ENCODE assay signal across 10 cellular contexts in genomic region chr2:23924589-23925359, GRCh38. TPM values are rescaled to one million over a fixed set of nuclear protein-coding genes. Genes with fewer than 3 reads are reported as not detected.
DNase-seq lines count a peak whose midpoint lies in the region; ATAC-seq and TF ChIP-seq lines count a peak whose summit lies in the region.
"Had no signal": no experiment of that assay in that cellular context is flagged by ENCODE, and none has a peak within 500 bp of the region (broad histone marks: within the 10 kb centered on the region; RNA-seq: fewer than 3 reads in every experiment).

No MANE protein-coding gene starts in this region.

- no peaks in the 10 kb centered on the region for H3F3A ChIP-seq in Loucy (ENCODE audit: low read depth)

- no peak overlapping the region for H2AFZ ChIP-seq in Loucy (ENCODE audit: low read length)

- H3K4me1 Mint-ChIP-seq in Caco-2 (ENCODE audit: low read depth, unreplicated experiment): peaks cover 27% of the 10 kb centered on the region

- no peaks in the 10 kb centered on the region for H3K9me3 Mint-ChIP-seq in Caco-2 (ENCODE audit: unreplicated experiment)

- DNase-seq in Caco-2 (no peak), GM13977 (ENCODE audit: low spot score) (no peak), SIG-M5 (lab: John Stamatoyannopoulos, UW) (no peak), NCI-H774 (lab: John Stamatoyannopoulos, UW) (no peak)
- DNase-seq: caudate nucleus; stimulated activated CD4-positive, alpha-beta T cell treated with anti-CD3 and anti-CD28 coated beads, Interleukin-4, amount 100 ng/mL, for 1 hour had no signal

- intact Hi-C loops in Caco-2 (cut with micrococcal nuclease; ENCODE audit: unreplicated experiment): loop anchor here (1.0 to 10.0 kb wide), 4 partner anchors 8 to 440 kb away; partner anchors contain the start of gene ITSN2

- POLR2A ChIA-PET in Caco-2 (lab: Charles Lee): interaction anchor here (1.8 to 3.6 kb wide), 2 partner anchors 152 to 160 kb away, joined by 5 to 39 read pairs; partner anchors contain the start of gene TP53I3

- no peaks in the 10 kb centered on the region for H3K36me3 Mint-ChIP-seq in Caco-2 (ENCODE audit: insufficient read depth, unreplicated experiment)

- peaks cover 9% of the 10 kb centered on the region for H3K4me1 ChIP-seq in Caco-2
- H3K4me1 ChIP-seq in Loucy (ENCODE audit: insufficient read depth, low read length, poor library complexity, severe bottlenecking): peaks cover 64% of the 10 kb centered on the region
- peaks cover 20 to 23% of the 10 kb centered on the region in 2 donors for H3K4me1 ChIP-seq in duodenal mucosa (ENCODE audit: control insufficient read depth in 1 of 2, insufficient read depth in 2 of 2, low read length in 2 of 2)
- H3K4me1 ChIP-seq in neutrophil (ENCODE audit: control insufficient read depth in 1 of 2, insufficient read depth in 1 of 2, low read depth in 1 of 2, low read length in 1 of 2): peaks cover 27% of the 10 kb centered on the region in 2 experiments

- CTCF ChIA-PET in Caco-2 (lab: Charles Lee): interaction anchor here (1.0 to 3.7 kb wide), 4 partner anchors 100 to 159 kb away, joined by 3 to 64 read pairs (median 20); partner anchors contain the start of gene TP53I3

- H3K36me3 ChIP-seq in Caco-2 (ENCODE audit: control insufficient read depth, insufficient read depth, low read length) (no peaks in the 10 kb centered on the region), Loucy (ENCODE audit: insufficient read depth, low read length) (no peaks in the 10 kb centered on the region), duodenal mucosa (ENCODE audit: control insufficient read depth in 1 of 2, insufficient read depth in 2 of 2, low read length in 2 of 2) (no peaks in the 10 kb centered on the region), neutrophil (no peaks in the 10 kb centered on the region)

- no TSS peak for BruUV-seq in Caco-2 (replicated peaks; lab: Mats Ljungman, UMichigan)

- TF ChIP-seq CTCF in Caco-2 (IDR thresholded peaks at IDR 0.05; ENCODE audit: insufficient read depth in 1 of 2, low read depth in 1 of 2, low read length in 1 of 2, severe bottlenecking in 1 of 2, unreplicated experiment in 1 of 2): no peak
- TF ChIP-seq CTCF in Loucy (conservative IDR thresholded peaks at IDR 0.05; ENCODE audit: low read length): no peak
- no peak for TF ChIP-seq CTCF in neutrophil (IDR thresholded peaks at IDR 0.05)
- TF ChIP-seq CTCF in GM13977 (IDR thresholded peaks at IDR 0.05; ENCODE audit: extremely low read depth, insufficient read depth, missing control alignments): no peak

- H3K4me2 ChIP-seq in Loucy (ENCODE audit: low read depth, low read length, poor library complexity, severe bottlenecking): peak overlapping the region; percentile 94

- no peaks in the 10 kb centered on the region for H3K27me3 ChIP-seq in Caco-2 (replicated peaks; ENCODE audit: control insufficient read depth, insufficient read depth, low read length)
- peaks cover 7% of the 10 kb centered on the region for H3K27me3 ChIP-seq in Loucy (ENCODE audit: insufficient read depth, low read length, poor library complexity, severe bottlenecking)
- H3K27me3 ChIP-seq in duodenal mucosa (ENCODE audit: control insufficient read depth in 1 of 2, insufficient read depth in 2 of 2, low read length in 2 of 2): no peaks in the 10 kb centered on the region
- H3K27me3 ChIP-seq in neutrophil: no peaks in the 10 kb centered on the region

- in situ Hi-C loops in GM13977 (cut with MboI; ENCODE audit: low pct_unique_long_range_greater_than_20kb, low sequenced_read_pairs, unreplicated experiment): no loop called here

- no peak for ATAC-seq in GM18867 (IDR thresholded peaks at IDR 0.05; ENCODE audit: unreplicated experiment)

- H3K4me3 ChIP-seq in Caco-2 (ENCODE audit: low read depth, low read length): peak overlapping the region; percentile 99
- H3K4me3 ChIP-seq in Loucy (ENCODE audit: low read length, poor library complexity, severe bottlenecking): peak overlapping the region; percentile 96
- H3K4me3 ChIP-seq in duodenal mucosa (ENCODE audit: low read depth in 1 of 2, low read length in 2 of 2): peak overlapping the region; percentile 91 to 94
- H3K4me3 ChIP-seq in neutrophil (ENCODE audit: low read depth in 1 of 2, low read length in 1 of 2): no peak overlapping the region

- H3K27me3 Mint-ChIP-seq in Caco-2 (ENCODE audit: insufficient read depth, unreplicated experiment): no peaks in the 10 kb centered on the region

- H3K9ac ChIP-seq in Loucy (ENCODE audit: low read depth, low read length, poor library complexity, severe bottlenecking) (peak overlapping the region; percentile 99), duodenal mucosa (ENCODE audit: low read depth in 1 of 2, low read length in 2 of 2) (peak overlapping the region; percentile 94 to 98)

- peaks cover 56% of the 10 kb centered on the region for H4K20me1 ChIP-seq in Loucy (ENCODE audit: insufficient read depth, low read length, poor library complexity, severe bottlenecking)

- H3K9me2 ChIP-seq in Loucy (replicated peaks; ENCODE audit: low read depth, low read length): no peaks in the 10 kb centered on the region

- peak overlapping the region; percentile 94 for H3K27ac Mint-ChIP-seq in Caco-2 (ENCODE audit: unreplicated experiment)

- no peaks in the 10 kb centered on the region for H3K9me3 ChIP-seq in Caco-2
- H3K9me3 ChIP-seq in Loucy (ENCODE audit: insufficient read depth, low read depth, low read length): no peaks in the 10 kb centered on the region
- no peaks in the 10 kb centered on the region for H3K9me3 ChIP-seq in duodenal mucosa (ENCODE audit: control insufficient read depth in 1 of 2, low read length in 2 of 2)
- H3K9me3 ChIP-seq in neutrophil: no peaks in the 10 kb centered on the region

- H3K27ac ChIP-seq in duodenal mucosa (ENCODE audit: low read depth, low read length): no peak overlapping the region
- peak overlapping the region; percentile 95 for H3K27ac ChIP-seq in neutrophil

- H3K79me2 ChIP-seq in Loucy (ENCODE audit: insufficient read depth, low read length): peaks cover 89% of the 10 kb centered on the region

- peak overlapping the region; percentile 91 for H3K4me3 Mint-ChIP-seq in Caco-2 (ENCODE audit: unreplicated experiment)

RNA-seq across cellular contexts. Expression of gene ATAD2B, which starts 2.1 kb away (rescaled TPM):
- total RNA-seq in Caco-2 (2022): 28.9 and 32.1 TPM in 2 replicates

RNA-seq across cellular contexts. Expression of gene UBXN2A, which starts 15.5 kb away (rescaled TPM):
- total RNA-seq in Caco-2 (2022): 21.6 and 22.0 TPM in 2 replicates

Comparison
In these comparisons a context has a peak if more than half of its experiments do, and no peak if none do; other contexts are left out.
1. H3K4me3 ChIP-seq: peak in Caco-2 (single experiment), Loucy (single experiment) and duodenal mucosa (2 of 2); none in neutrophil (0 of 2).